In genomic region chr2:172449916-172450550, GRCh38 we compare ENCODE assay signal across 17 cellular contexts. TPM values are rescaled to one million over a fixed set of nuclear protein-coding genes. Genes with fewer than 3 reads are reported as not detected.
A peak's percentile ranks its signal among the peaks of the same experiment; 100 is the strongest.
DNase-seq lines count a peak whose midpoint lies in the region; ATAC-seq, FAIRE-seq and TF ChIP-seq lines count a peak whose summit lies in the region.
"Had no signal": no experiment of that assay in that cellular context is flagged by ENCODE, and none has a peak within 500 bp of the region (broad histone marks: within the 10 kb centered on the region; RNA-seq: fewer than 3 reads in every experiment).

No MANE protein-coding gene starts in this region.

- TF ChIP-seq RAD21 in HepG2 (CRISPR knock-in tag; IDR thresholded peaks at IDR 0.05) = no peak

- peaks cover 31% of the 10 kb centered on the region for H3K79me2 ChIP-seq in HepG2 (ENCODE audit: insufficient read depth, low read length)

- WGBS in HepG2 (ENCODE audit: low lambda C conversion rate) = 96% methylated on average over 8 of the region's 8 CpGs
- 95% methylated on average over 8 of the region's 8 CpGs for WGBS in right lobe of liver (ENCODE audit: insufficient coverage, low coverage, low lambda C conversion rate, missing lambda C conversion rate)

- CTCF ChIA-PET in HepG2 (lab: Yijun Ruan, JAX; ENCODE audit: low intra/inter-chr PET ratio, low total read pairs) = no interaction called here

- H3K27ac ChIP-seq in HepG2 (ENCODE audit: extremely low read length, insufficient read depth, low read length) (no peak overlapping the region), right lobe of liver (no peak overlapping the region), colonic mucosa (no peak overlapping the region), SJCRH30 (no peak overlapping the region)
- H3K27ac ChIP-seq: pancreas, spleen had no signal

- no peak overlapping the region for H3K9ac ChIP-seq in HepG2 (ENCODE audit: insufficient read depth, low read depth, low read length)
- no peak overlapping the region for H3K9ac ChIP-seq in colonic mucosa (ENCODE audit: low read depth in 2 of 2, low read length in 2 of 2)

- H3K4me3 Mint-ChIP-seq in T-helper 17 cell = no peak overlapping the region

- H3K36me3 Mint-ChIP-seq in T-helper 17 cell (ENCODE audit: low read depth) = peaks cover 2% of the 10 kb centered on the region

- POLR2A ChIA-PET in HepG2 (lab: Yijun Ruan, JAX) = no interaction called here

- TF ChIP-seq EP300 in HepG2 (IDR thresholded peaks at IDR 0.05; ENCODE audit: low read depth in 2 of 2, low read length in 2 of 2) (no peak), HepG2 (CRISPR knock-in tag; IDR thresholded peaks at IDR 0.05; ENCODE audit: borderline replicate concordance) (no peak)

- H3K36me3 ChIP-seq in HepG2 (replicated peaks in 1 of 2; ENCODE audit: control insufficient read depth in 1 of 2, insufficient read depth in 2 of 2, low read length in 2 of 2) (peaks cover 0 to under 1% of the 10 kb centered on the region in 2 experiments; a peak in 1 of 5 replicates), right lobe of liver (no peaks in the 10 kb centered on the region), colonic mucosa (no peaks in the 10 kb centered on the region), SJCRH30 (no peaks in the 10 kb centered on the region)
- H3K36me3 ChIP-seq: pancreas, spleen had no signal

- no peak overlapping the region for H3K4me2 ChIP-seq in HepG2 (ENCODE audit: low read depth, low read length)

- H3K4me3 ChIP-seq in HepG2 (replicated peaks in 1 of 3; ENCODE audit: insufficient read depth in 1 of 3, low read depth in 2 of 3, low read length in 3 of 3) (no peak overlapping the region), right lobe of liver (no peak overlapping the region), colonic mucosa (no peak overlapping the region), SJCRH30 (no peak overlapping the region)
- H3K4me3 ChIP-seq: pancreas, spleen had no signal

- H4K20me1 ChIP-seq in HepG2 (ENCODE audit: insufficient read depth, low read length) = no peaks in the 10 kb centered on the region

- H3K27me3 ChIP-seq in HepG2 (ENCODE audit: control insufficient read depth in 1 of 2, insufficient read depth in 2 of 2, low read length in 2 of 2) (no peaks in the 10 kb centered on the region), right lobe of liver (no peaks in the 10 kb centered on the region), colonic mucosa (no peaks in the 10 kb centered on the region), SJCRH30 (no peaks in the 10 kb centered on the region)
- H3K27me3 ChIP-seq: pancreas, spleen had no signal

- H3K9me3 ChIP-seq in HepG2 (ENCODE audit: low read length) (no peaks in the 10 kb centered on the region), right lobe of liver (no peaks in the 10 kb centered on the region), T-helper 17 cell (ENCODE audit: control insufficient read depth, low read length, poor library complexity, severe bottlenecking) (no peaks in the 10 kb centered on the region), colonic mucosa (no peaks in the 10 kb centered on the region), SJCRH30 (replicated peaks) (no peaks in the 10 kb centered on the region)
- H3K9me3 ChIP-seq: pancreas, spleen had no signal

- no peak overlapping the region for H2AFZ ChIP-seq in HepG2 (ENCODE audit: low read length)

- in situ Hi-C loops in HepG2 (cut with HindIII; ENCODE audit: extremely low pct_ligation_motif_present, low pct_unique_long_range_greater_than_20kb) = no loop called here

- no peak for DNase-seq in HepG2 (ENCODE audit: low spot score)
- DNase-seq in right lobe of liver = no peak
- no peak for DNase-seq in T-helper 17 cell
- DNase-seq in colonic mucosa = peak; percentile 17
- peak; percentile 79 for DNase-seq in urothelium cell line (ENCODE audit: low spot score)
- DNase-seq in D341Med (ENCODE audit: low spot score) = no peak
- DNase-seq in SJCRH30 = no peak
- DNase-seq in GF-D8 (lab: John Stamatoyannopoulos, UW) = no peak
- DNase-seq: activated CD8-positive, alpha-beta memory T cell treated with anti-CD3 and anti-CD28 coated beads for 24 hours; erythroblast; kidney; midbrain; NCI-H187; NCI-H524 treated with DMSO at 0.1 percent for 48 hours; pancreas; spleen had no signal

- intact Hi-C loops in HepG2 (cut with micrococcal nuclease; ENCODE audit: unreplicated experiment) = no loop called here
- intact Hi-C loops in right lobe of liver (cut with DNase I) = loop anchor here in 1 of 2 donors (10.0 kb wide), 1 partner anchor 115 kb away; no protein-coding TSS in a partner anchor
- intact Hi-C loops in colonic mucosa (cut with DNase I) = no loop called here

- TF ChIP-seq POLR2A in HepG2 (IDR thresholded peaks at IDR 0.05; ENCODE audit: insufficient read depth in 1 of 2, low read depth in 2 of 2, low read length in 2 of 2) (no peak), right lobe of liver (IDR thresholded peaks at IDR 0.05) (no peak)

- no peak overlapping the region for H3K27ac Mint-ChIP-seq in T-helper 17 cell

- FAIRE-seq in HepG2 (lab: Jason Lieb, UNC) (no peak), urothelium cell line (lab: Jason Lieb, UNC) (no peak)
- FAIRE-seq: pancreas had no signal

- TF ChIP-seq CTCF in HepG2 (CRISPR knock-in tag; IDR thresholded peaks at IDR 0.05) = no peak
- TF ChIP-seq CTCF in right lobe of liver (IDR thresholded peaks at IDR 0.05) = no peak
- no peak for TF ChIP-seq CTCF in colonic mucosa (IDR thresholded peaks at IDR 0.05)

- no TSS peak for BruUV-seq in HepG2 (replicated peaks; lab: Mats Ljungman, UMichigan)

- ATAC-seq in HepG2 = no peak
- no peak for ATAC-seq in right lobe of liver
- peak; percentile 39 for ATAC-seq in T-helper 17 cell
- ATAC-seq: Panc1, pancreas had no signal

- peaks cover 55% of the 10 kb centered on the region for H3K4me1 Mint-ChIP-seq in T-helper 17 cell

- H3K4me1 ChIP-seq in HepG2 (ENCODE audit: insufficient read depth, low read length) = peaks cover 20% of the 10 kb centered on the region
- peaks cover 0 to 14% (median 0%) of the 10 kb centered on the region in 4 donors for H3K4me1 ChIP-seq in right lobe of liver
- peaks cover 4% of the 10 kb centered on the region for H3K4me1 ChIP-seq in colonic mucosa
- peaks cover 25% of the 10 kb centered on the region for H3K4me1 ChIP-seq in SJCRH30

- no peaks in the 10 kb centered on the region for H3K27me3 Mint-ChIP-seq in T-helper 17 cell

TF ChIP-seq in HepG2, 621 proteins besides CTCF, POLR2A, EP300 and RAD21:
- peak; percentile 17 for TF ChIP-seq RBM22 (optimal IDR thresholded peaks at IDR 0.05; ENCODE audit: low read length)
- TF ChIP-seq ZNF431 (CRISPR knock-in tag; IDR thresholded peaks at IDR 0.05; ENCODE audit: borderline replicate concordance, low read depth) = no peak
TF ChIP-seq in HepG2: peak in this region for 1.

RNA-seq across cellular contexts. Expression of gene ITGA6, which starts 22.6 kb away (rescaled TPM):
- total RNA-seq in HepG2 (2016; rRNA removed; fragmentation: Illumina TruSeq; extraction: Trizol) (49.6 and 92.5 TPM in 2 replicates), right lobe of liver (10 to 100 TPM; 10.7 to 26.8 (median 17.2) TPM), T-helper 17 cell (10 to 100 TPM; 61.7 to 79.5 TPM), colonic mucosa (100 to 1,000 TPM; 174 to 186 TPM)
- total RNA-seq in HepG2 (2016; cell fraction: cytosol; rRNA removed; fragmentation: Illumina TruSeq; extraction: Trizol; ENCODE audit: low read depth) = 4.0 and 7.3 TPM in 2 replicates
- total RNA-seq in HepG2 (2016; cell fraction: insoluble cytoplasmic fraction; rRNA removed; fragmentation: Illumina TruSeq; extraction: Trizol) = 46.0 and 93.0 TPM in 2 replicates
- total RNA-seq in HepG2 (2016; cell fraction: membrane; rRNA removed; fragmentation: Illumina TruSeq; extraction: Trizol) = 20.1 and 25.4 TPM in 2 replicates
- 132 and 146 TPM in 2 replicates for total RNA-seq in HepG2 (2016; cell fraction: nucleus; rRNA removed; fragmentation: Illumina TruSeq; extraction: Trizol)
- 21.6 and 24.0 TPM in 2 replicates for polyA plus RNA-seq in HepG2 (2011; rRNA removed)
- polyA plus RNA-seq in HepG2 (2011; cell fraction: cytosol; rRNA removed) = 12.2 and 19.7 TPM in 2 replicates
- 24.5 and 30.3 TPM in 2 replicates for polyA plus RNA-seq in HepG2 (2011; cell fraction: nucleus; rRNA removed)
- 55.3 and 56.2 TPM in 2 replicates for polyA plus RNA-seq in HepG2 (2012)
- 2.1 TPM in 2 replicates for polyA plus RNA-seq in HepG2 (2016; cell fraction: cytosol; fragmentation: Illumina TruSeq; extraction: Trizol; ENCODE audit: low read depth)
- 27.1 and 28.5 TPM in 2 replicates for polyA plus RNA-seq in HepG2 (2016; cell fraction: insoluble cytoplasmic fraction; fragmentation: Illumina TruSeq; extraction: Trizol; ENCODE audit: low read depth)
- 5.3 and 7.3 TPM in 2 replicates for polyA plus RNA-seq in HepG2 (2016; cell fraction: membrane; fragmentation: Illumina TruSeq; extraction: Trizol; ENCODE audit: low read depth)
- polyA plus RNA-seq in HepG2 (2016; cell fraction: nucleus; fragmentation: Illumina TruSeq; extraction: Trizol; ENCODE audit: insufficient read depth, low read depth) = 118 and 128 TPM in 2 replicates
- 8.5 and 31.2 TPM in 2 replicates for polyA minus RNA-seq in HepG2 (2011; rRNA and poly(A)+ RNA removed; ENCODE audit: low replicate concordance)
- polyA minus RNA-seq in HepG2 (2011; cell fraction: cytosol; rRNA and poly(A)+ RNA removed) = 32.7 and 35.0 TPM in 2 replicates
- 106 and 110 TPM in 2 replicates for polyA minus RNA-seq in HepG2 (2011; cell fraction: nucleus; rRNA and poly(A)+ RNA removed)
- 52.3 and 57.8 TPM in 2 replicates for total RNA-seq in SJCRH30 (2014; rRNA removed; shearing (Covaris generic))

Comparison
In these comparisons a context has a peak if more than half of its experiments do, and no peak if none do; other contexts are left out.
1. DNase-seq: peak in colonic mucosa (single experiment) and urothelium cell line (single experiment); none in HepG2 (single experiment), right lobe of liver (0 of 3), T-helper 17 cell (0 of 3), D341Med (single experiment), SJCRH30 (0 of 2) and GF-D8 (single experiment).